8 cellular contexts compared by ENCODE assay signal in the genomic region with DNA sequence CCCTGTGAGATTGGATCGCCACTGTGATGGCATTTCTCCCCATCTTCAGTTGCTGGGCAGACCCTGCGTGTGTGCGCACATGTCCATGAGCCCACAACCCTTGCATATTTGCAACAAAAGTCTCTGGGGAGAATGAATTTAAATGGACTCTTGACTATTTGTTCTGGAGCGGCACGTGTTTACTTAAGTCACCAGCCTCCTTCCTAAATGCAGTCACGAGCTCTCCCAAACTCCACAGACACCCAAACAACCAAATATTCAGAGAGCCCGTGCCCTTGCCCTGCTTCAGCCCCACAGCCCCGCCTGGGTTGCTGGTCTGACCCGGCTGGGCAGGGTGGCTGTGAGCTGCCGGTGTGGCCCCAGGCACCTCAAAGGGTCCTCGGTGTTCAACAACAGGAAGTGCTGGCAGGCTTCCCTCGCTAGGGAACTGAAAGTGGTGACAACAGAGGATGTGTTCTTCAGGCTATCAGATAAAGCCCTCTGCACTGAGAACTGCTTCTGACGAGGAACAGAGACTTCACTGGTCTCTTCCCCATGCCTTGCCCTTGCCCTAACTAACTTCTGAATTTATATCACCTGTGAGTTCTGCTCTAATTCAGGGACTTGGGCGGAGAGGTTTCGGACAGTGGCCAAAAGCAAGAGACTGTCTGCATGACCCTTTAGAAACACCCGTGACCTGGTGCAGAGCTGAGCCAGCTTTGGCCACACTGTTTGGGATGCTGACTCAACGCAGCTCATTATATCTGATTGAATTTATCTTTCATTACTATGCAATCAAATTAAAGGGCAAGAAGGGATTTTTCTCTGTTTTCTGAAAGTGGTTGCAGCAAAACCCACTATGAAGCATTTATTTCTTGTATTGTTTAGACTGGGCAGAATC. TPM values are rescaled to one million over a fixed set of nuclear protein-coding genes. Genes with fewer than 3 reads are reported as not detected.
A peak's percentile ranks its signal among the peaks of the same experiment; 100 is the strongest.
DNase-seq lines count a peak whose midpoint lies in the region; ATAC-seq, FAIRE-seq and TF ChIP-seq lines count a peak whose summit lies in the region.

No MANE protein-coding gene starts in this region.

- DNase-seq in GM12891 (ENCODE audit: insufficient read length, low spot score) = peak; percentile 61
- peak; percentile 72 for DNase-seq in NCI-H748 (lab: John Stamatoyannopoulos, UW; ENCODE audit: unreplicated experiment)
- peak; percentile 20 to 45 for DNase-seq in activated CD8-positive, alpha-beta memory T cell treated with anti-CD3 and anti-CD28 coated beads for 4 hours (ENCODE audit: low read depth in 2 of 2)
- DNase-seq in ovary = peak; percentile 32 to 69 (median 38)
- peak; percentile 90 to 91 for DNase-seq in tibial artery
- no peak for DNase-seq in AG08396 (ENCODE audit: low spot score)

- TF ChIP-seq EP300 in ovary (IDR thresholded peaks at IDR 0.05) = no peak

- H3K4me1 ChIP-seq in ovary (ENCODE audit: insufficient read depth) (peaks cover 4% of the 10 kb centered on the region), tibial artery (peaks cover 0 to 21% (median 19%) of the 10 kb centered on the region in 4 donors)

- peak; percentile 99 for ATAC-seq in HG02588 (IDR thresholded peaks at IDR 0.05; ENCODE audit: unreplicated experiment)
- ATAC-seq in esophagus mucosa = peak; percentile 83

- H3K4me3 ChIP-seq in ovary = no peak overlapping the region
- H3K4me3 ChIP-seq in tibial artery = peak overlapping the region; percentile 7 to 45

- TF ChIP-seq CTCF in ovary (IDR thresholded peaks at IDR 0.05) = no peak
- TF ChIP-seq CTCF in tibial artery (IDR thresholded peaks at IDR 0.05) = no peak

- no peak for TF ChIP-seq POLR2A in GM12891 (IDR thresholded peaks at IDR 0.05; ENCODE audit: low read depth, low read length)
- TF ChIP-seq POLR2A in ovary (IDR thresholded peaks at IDR 0.05) = no peak

- H3K36me3 ChIP-seq in ovary = no peaks in the 10 kb centered on the region
- H3K36me3 ChIP-seq in tibial artery = no peaks in the 10 kb centered on the region

- no peaks in the 10 kb centered on the region for H3K27me3 ChIP-seq in ovary
- H3K27me3 ChIP-seq in tibial artery = no peaks in the 10 kb centered on the region

- H3K27ac ChIP-seq in ovary = no peak overlapping the region
- H3K27ac ChIP-seq in tibial artery = peak overlapping the region; percentile 51 to 75

- peak; percentile 97 for FAIRE-seq in GM12891 (lab: Jason Lieb, UNC)

- H3K9me3 ChIP-seq in ovary = no peaks in the 10 kb centered on the region
- H3K9me3 ChIP-seq in tibial artery = no peaks in the 10 kb centered on the region

- intact Hi-C loops in ovary (cut with DNase I) (loop anchor here in 1 of 4 donors (10.0 kb wide), 1 partner anchor 51 kb away; no protein-coding TSS in a partner anchor), tibial artery (cut with DNase I; ENCODE audit: low total_unique reads) (no loop called here)

- WGBS in ovary, 3 donors = 47 to 65% (median 62%) methylated on average over 17 of the region's 17 CpGs

TF ChIP-seq in GM12891, 5 proteins besides CTCF, POLR2A, EP300 and RAD21:
- no peak for TF ChIP-seq POLR2AphosphoS5 (IDR thresholded peaks at IDR 0.05; ENCODE audit: low read depth, low read length)
- TF ChIP-seq SPI1 (IDR thresholded peaks at IDR 0.05; ENCODE audit: low read depth, low read length) = peak; percentile 99

RNA-seq across cellular contexts. Expression of gene CD180, which starts 19.2 kb away (rescaled TPM):
- polyA plus RNA-seq in GM12891 (2012; ENCODE audit: low read depth, missing spikeins) = 1.1 TPM
- 0.24 TPM for total RNA-seq in esophagus mucosa
- 1 to 10 TPM in 1 of 7 donors, under 1 TPM in 6; 0.15 to 1.0 (median 0.30) TPM for total RNA-seq in ovary
- polyA plus RNA-seq in ovary = 1 to 10 TPM in 1 of 2 donors, under 1 TPM in 1; 0.17 to 2.9 TPM

Comparison
In these comparisons a context has a peak if more than half of its experiments do, and no peak if none do; other contexts are left out.
1. H3K27ac ChIP-seq: peak in tibial artery (2 of 2); none in ovary (0 of 2).